In the genomic region with DNA sequence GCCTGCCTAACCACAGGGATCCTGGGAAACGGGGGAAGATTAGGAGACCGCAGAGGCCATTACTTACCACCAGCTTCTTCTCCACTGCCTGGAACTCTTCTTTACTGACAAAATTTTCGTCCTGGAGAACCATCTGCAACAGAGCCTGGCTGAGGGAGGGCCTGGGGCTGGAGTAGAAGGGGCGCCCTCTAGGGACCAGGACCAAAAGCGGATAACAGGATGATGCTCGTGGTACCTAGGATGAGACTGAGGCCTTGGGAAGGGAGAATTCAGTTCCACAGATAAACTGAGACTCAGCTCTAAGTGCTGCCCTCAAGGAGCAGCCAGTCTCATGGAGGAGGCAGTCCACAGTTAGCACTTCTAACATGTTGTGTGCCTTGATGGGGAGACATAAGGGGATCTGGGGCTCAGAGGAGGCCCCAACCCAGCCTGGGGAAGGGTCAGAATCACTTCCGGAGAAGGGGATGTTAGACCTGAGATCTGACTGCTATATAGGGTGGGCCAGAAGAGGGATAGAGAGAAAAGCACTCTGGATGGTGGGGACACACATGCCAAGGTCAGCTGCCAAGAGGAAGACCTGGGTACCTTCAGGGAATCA, we compare ENCODE assay signal across 9 cellular contexts. TPM values are rescaled to one million over a fixed set of nuclear protein-coding genes. Genes with fewer than 3 reads are reported as not detected.
DNase-seq lines count a peak whose midpoint lies in the region; ATAC-seq, FAIRE-seq and TF ChIP-seq lines count a peak whose summit lies in the region.
"Had no signal": no experiment of that assay in that cellular context is flagged by ENCODE, and none has a peak within 500 bp of the region (broad histone marks: within the 10 kb centered on the region; RNA-seq: fewer than 3 reads in every experiment).

No MANE protein-coding gene starts in this region.

- peak overlapping the region; percentile 87 to 99 (median 94) for H3K27ac Mint-ChIP-seq in naive B cell

- H3K4me1 ChIP-seq in GM12878 (ENCODE audit: control insufficient read depth, insufficient read depth, low read length): peaks cover 36% of the 10 kb centered on the region

- peak overlapping the region; percentile 74 for H3K4me3 ChIP-seq in GM12878

- no TSS peak for BruUV-seq in GM12878 (replicated peaks; lab: Mats Ljungman, UMichigan)

- 46% methylated on average over 7 of the region's 7 CpGs for WGBS in GM12878 (ENCODE audit: insufficient coverage, insufficient replicate concordance, low lambda C conversion rate, missing lambda C conversion rate)

- intact Hi-C loops in GM12878 (cut with micrococcal nuclease; ENCODE audit: unreplicated experiment): no loop called here

- ATAC-seq in GM12878 (no peak), naive B cell (ENCODE audit: low read depth in 2 of 2) (no peak), HG03025 (IDR thresholded peaks at IDR 0.05; ENCODE audit: low FRiP score, unreplicated experiment) (no peak)

- H3K4me2 ChIP-seq in GM12878 (ENCODE audit: control insufficient read depth, insufficient read depth): peak overlapping the region; percentile 98

- DNase-seq in NCI-H345 (lab: John Stamatoyannopoulos, UW): peak; percentile 37
- no peak for DNase-seq in NCI-H345 treated with DMSO at 0.1 percent for 48 hours (lab: John Stamatoyannopoulos, UW; ENCODE audit: unreplicated experiment)
- peak; percentile 31 for DNase-seq in MV-4-11 (lab: John Stamatoyannopoulos, UW)
- no peak for DNase-seq in GM12878 (ENCODE audit: low read depth, low spot score)
- no peak for DNase-seq in naive B cell
- DNase-seq in central memory CD4-positive, alpha-beta T cell: no peak
- no peak for DNase-seq in NCI-H2107 treated with DMSO at 0.1 percent for 48 hours (lab: John Stamatoyannopoulos, UW; ENCODE audit: unreplicated experiment)

- in situ Hi-C loops in GM12878 (cut with MboI): no loop called here

- H3K9me3 ChIP-seq in GM12878 (replicated peaks; ENCODE audit: control insufficient read depth, insufficient read depth, low read length): no peaks in the 10 kb centered on the region; the same call in 2 of the 3 replicates

- H3K27me3 ChIP-seq in GM12878 (replicated peaks in 1 of 2; ENCODE audit: control insufficient read depth in 2 of 2, insufficient read depth in 2 of 2, low read length in 1 of 2): no peaks in the 10 kb centered on the region

- peak overlapping the region; percentile 80 to 97 (median 92) for H3K4me3 Mint-ChIP-seq in naive B cell

- no peaks in the 10 kb centered on the region for H3K9me3 Mint-ChIP-seq in naive B cell

- H3K27ac ChIP-seq in GM12878 (ENCODE audit: control insufficient read depth, insufficient read depth): peak overlapping the region; percentile 83

- POLR2A ChIA-PET in GM12878 (lab: Charles Lee): interaction anchor here (0.6 to 7.0 kb wide), 11 partner anchors 8 to 248 kb away, joined by 3 to 74 read pairs (median 3); partner anchors contain the start of genes DNAJC18, MZB1 and PAIP2

- no peak overlapping the region; the same call in 1 of the 2 replicates for H3K9ac ChIP-seq in GM12878 (ENCODE audit: control insufficient read depth, insufficient read depth, low read length)

- peaks cover 31 to 46% (median 38%) of the 10 kb centered on the region in 3 donors for H3K4me1 Mint-ChIP-seq in naive B cell

- no peaks in the 10 kb centered on the region for H3K27me3 Mint-ChIP-seq in naive B cell

- no peaks in the 10 kb centered on the region; a peak in 1 of 4 replicates for H3K36me3 ChIP-seq in GM12878 (ENCODE audit: control insufficient read depth in 2 of 2, insufficient read depth in 2 of 2, low read length in 1 of 2)

- peak; percentile 32 to 50 (median 49); a peak in 5 of 6 replicates for TF ChIP-seq CTCF in GM12878 (IDR thresholded peaks at IDR 0.05 in 2 of 3, conservative IDR thresholded peaks at IDR 0.05 in 1 of 3; ENCODE audit: control insufficient read depth in 2 of 3, extremely low read depth in 1 of 3, insufficient read depth in 1 of 3, low read depth in 3 of 3, low read length in 3 of 3)

- H3K79me2 ChIP-seq in GM12878 (ENCODE audit: control insufficient read depth, insufficient read depth, low read length): peaks cover 3% of the 10 kb centered on the region; the same call in 1 of the 2 replicates

- TF ChIP-seq RAD21 in GM12878 (IDR thresholded peaks at IDR 0.05; ENCODE audit: insufficient read depth, low read depth, low read length): peak; percentile 31; the same call in 1 of the 2 replicates

- no peaks in the 10 kb centered on the region for H4K20me1 ChIP-seq in GM12878 (ENCODE audit: control insufficient read depth, insufficient read depth)

- no peaks in the 10 kb centered on the region for H3K36me3 Mint-ChIP-seq in naive B cell

- RAD21 ChIA-PET in GM12878 (lab: Charles Lee; ENCODE audit: unreplicated experiment): interaction anchor here (1.2 to 3.1 kb wide), 6 partner anchors 12 to 152 kb away, joined by 3 to 17 read pairs (median 12); partner anchors contain the start of gene MZB1

- CTCF ChIA-PET in GM12878 (lab: Yijun Ruan, JAX): interaction anchor here (0.7 to 3.5 kb wide), 17 partner anchors 11 to 249 kb away, joined by 3 to 26 read pairs (median 4); partner anchors contain the start of genes DNAJC18, MATR3 and MZB1

- no peak for FAIRE-seq in GM12878 (lab: Jason Lieb, UNC)
- FAIRE-seq: G401.6 had no signal

- TF ChIP-seq POLR2A in GM12878 (IDR thresholded peaks at IDR 0.05; ENCODE audit: low read depth, low read length): no peak

- SMC1A ChIA-PET in GM12878 (lab: Charles Lee; ENCODE audit: uncharacterized antibody, unreplicated experiment): interaction anchor here (1.3 to 5.0 kb wide), 7 partner anchors 12 to 130 kb away, joined by 3 to 19 read pairs (median 7); partner anchors contain the start of genes MZB1 and PAIP2

- no peak overlapping the region for H2AFZ ChIP-seq in GM12878 (ENCODE audit: control insufficient read depth, low read depth, low read length)

- TF ChIP-seq EP300 in GM12878 (IDR thresholded peaks at IDR 0.05; ENCODE audit: borderline replicate concordance in 1 of 2, control insufficient read depth in 1 of 2, low read depth in 2 of 2, low read length in 2 of 2): no peak

RNA-seq across cellular contexts. Expression of gene SPATA24, which starts 1.2 kb away (rescaled TPM):
- total RNA-seq in GM12878 (2013; cell fraction: nucleolus; rRNA removed): 8.9 and 9.5 TPM in 2 replicates
- 5.1 and 8.1 TPM in 2 replicates for total RNA-seq in GM12878 (2014; rRNA removed)
- total RNA-seq in GM12878 (2014; rRNA removed; fragmentation: Illumina TruSeq; extraction: Trizol): 6.3 and 8.1 TPM in 2 replicates
- 4.1 and 5.6 TPM in 2 replicates for total RNA-seq in GM12878 (2021)
- 8.4 TPM for polyA plus RNA-seq in GM12878 (2011; ENCODE audit: low read depth)
- polyA plus RNA-seq in GM12878 (2011; rRNA removed): 5.3 and 6.0 TPM in 2 replicates
- polyA plus RNA-seq in GM12878 (2011; cell fraction: cytosol; rRNA removed): 2.9 and 3.7 TPM in 2 replicates
- 3.2 and 4.8 TPM in 2 replicates for polyA plus RNA-seq in GM12878 (2011; cell fraction: nucleus; rRNA removed)
- 7.6 and 8.6 TPM in 2 replicates for polyA plus RNA-seq in GM12878 (2012)
- polyA plus RNA-seq in GM12878 (2014; fragmentation: Illumina TruSeq; extraction: Trizol): 6.1 and 9.8 TPM in 2 replicates
- polyA plus RNA-seq in GM12878 (2014; fragmentation: Nextera tagmentation; extraction: Ambion mirVana): 1 to 10 TPM; 7.6 to 8.5 TPM
- 7.1 and 7.2 TPM in 2 replicates for polyA plus RNA-seq in GM12878 (2014; rRNA removed)
- polyA plus RNA-seq in GM12878 (2016; fragmentation: Nextera tagmentation; extraction: Ambion mirVana): 1 to 10 TPM; 7.0 to 7.4 TPM
- 2.2 and 2.6 TPM in 2 replicates for polyA minus RNA-seq in GM12878 (2011; rRNA and poly(A)+ RNA removed)
- not detected in 2 replicates for polyA minus RNA-seq in GM12878 (2011; cell fraction: cytosol; rRNA and poly(A)+ RNA removed)
- polyA minus RNA-seq in GM12878 (2011; cell fraction: nucleus; rRNA and poly(A)+ RNA removed): 2.3 and 3.4 TPM in 2 replicates
- polyA plus RNA-seq in naive B cell (ENCODE audit: low read depth in 6 of 6): 10 to 100 TPM in 1 of 6 donors, 1 to 10 TPM in 5; 3.3 to 10.5 (median 5.5) TPM

RNA-seq across cellular contexts. Expression of gene PROB1, which starts 7.8 kb away (rescaled TPM):
- total RNA-seq in GM12878 (2013; cell fraction: nucleolus; rRNA removed): 3.5 and 4.4 TPM in 2 replicates
- total RNA-seq in GM12878 (2014; rRNA removed) (3.0 and 3.8 TPM in 2 replicates), GM12878 (2014; rRNA removed; fragmentation: Illumina TruSeq; extraction: Trizol) (1.7 and 2.0 TPM in 2 replicates), GM12878 (2021) (6.0 and 6.5 TPM in 2 replicates)
- polyA plus RNA-seq in GM12878 (2011; ENCODE audit: low read depth): 1.4 TPM
- polyA plus RNA-seq in GM12878 (2011; rRNA removed) (0.59 and 1.1 TPM in 2 replicates), GM12878 (2014; fragmentation: Illumina TruSeq; extraction: Trizol) (0.78 and 1.4 TPM in 2 replicates), GM12878 (2014; fragmentation: Nextera tagmentation; extraction: Ambion mirVana) (under 1 TPM; 0.14 to 0.58 TPM), GM12878 (2014; rRNA removed) (4.7 and 5.1 TPM in 2 replicates), GM12878 (2016; fragmentation: Nextera tagmentation; extraction: Ambion mirVana) (1 to 10 TPM; 6.2 to 8.1 TPM), naive B cell (ENCODE audit: low read depth in 6 of 6) (1 to 10 TPM in 3 of 6 donors, under 1 TPM in 3; 0.67 to 2.5 (median 1.1) TPM)
- polyA plus RNA-seq in GM12878 (2011; cell fraction: cytosol; rRNA removed): 1.3 and 2.2 TPM in 2 replicates
- polyA plus RNA-seq in GM12878 (2011; cell fraction: nucleus; rRNA removed): 3.4 and 4.5 TPM in 2 replicates
- polyA plus RNA-seq in GM12878 (2012): 3.8 and 5.2 TPM in 2 replicates
- 0.95 and 1.9 TPM in 2 replicates for polyA minus RNA-seq in GM12878 (2011; rRNA and poly(A)+ RNA removed)
- 0.73 and 1.1 TPM in 2 replicates for polyA minus RNA-seq in GM12878 (2011; cell fraction: cytosol; rRNA and poly(A)+ RNA removed)
- polyA minus RNA-seq in GM12878 (2011; cell fraction: nucleus; rRNA and poly(A)+ RNA removed): 3.4 and 6.2 TPM in 2 replicates

RNA-seq across cellular contexts. Expression of gene MZB1, which starts 12.9 kb away (rescaled TPM):
- total RNA-seq in GM12878 (2013; cell fraction: nucleolus; rRNA removed): 108 and 124 TPM in 2 replicates
- 211 and 238 TPM in 2 replicates for total RNA-seq in GM12878 (2014; rRNA removed)
- 132 and 157 TPM in 2 replicates for total RNA-seq in GM12878 (2014; rRNA removed; fragmentation: Illumina TruSeq; extraction: Trizol)
- total RNA-seq in GM12878 (2021): 200 and 218 TPM in 2 replicates
- polyA plus RNA-seq in GM12878 (2011; ENCODE audit: low read depth): 170 TPM
- 37.4 and 65.2 TPM in 2 replicates for polyA plus RNA-seq in GM12878 (2011; rRNA removed)
- polyA plus RNA-seq in GM12878 (2011; cell fraction: cytosol; rRNA removed): 96.6 and 144 TPM in 2 replicates
- 140 and 154 TPM in 2 replicates for polyA plus RNA-seq in GM12878 (2011; cell fraction: nucleus; rRNA removed)
- 253 and 361 TPM in 2 replicates for polyA plus RNA-seq in GM12878 (2012)
- polyA plus RNA-seq in GM12878 (2014; fragmentation: Illumina TruSeq; extraction: Trizol): 44.1 and 147 TPM in 2 replicates
- 10 to 100 TPM; 19.3 to 56.9 TPM for polyA plus RNA-seq in GM12878 (2014; fragmentation: Nextera tagmentation; extraction: Ambion mirVana)
- 291 and 321 TPM in 2 replicates for polyA plus RNA-seq in GM12878 (2014; rRNA removed)
- 100 to 1,000 TPM; 369 to 406 TPM for polyA plus RNA-seq in GM12878 (2016; fragmentation: Nextera tagmentation; extraction: Ambion mirVana)
- polyA minus RNA-seq in GM12878 (2011; rRNA and poly(A)+ RNA removed): 43.4 and 79.0 TPM in 2 replicates
- 21.8 and 23.1 TPM in 2 replicates for polyA minus RNA-seq in GM12878 (2011; cell fraction: cytosol; rRNA and poly(A)+ RNA removed)
- 58.2 and 93.9 TPM in 2 replicates for polyA minus RNA-seq in GM12878 (2011; cell fraction: nucleus; rRNA and poly(A)+ RNA removed)
- 100 to 1,000 TPM in 1 of 6 donors, 10 to 100 TPM in 5; 49.7 to 105 (median 88.1) TPM for polyA plus RNA-seq in naive B cell (ENCODE audit: low read depth in 6 of 6)

RNA-seq across cellular contexts. Expression of gene SLC23A1, which starts 19.6 kb away (rescaled TPM):
- total RNA-seq in GM12878 (2013; cell fraction: nucleolus; rRNA removed): 24.3 and 24.7 TPM in 2 replicates
- total RNA-seq in GM12878 (2014; rRNA removed) (0.98 and 1.2 TPM in 2 replicates), GM12878 (2014; rRNA removed; fragmentation: Illumina TruSeq; extraction: Trizol) (1.7 and 2.4 TPM in 2 replicates), GM12878 (2021) (4.1 and 4.7 TPM in 2 replicates)
- polyA plus RNA-seq in GM12878 (2011; ENCODE audit: low read depth): 1.2 TPM
- polyA plus RNA-seq in GM12878 (2011; rRNA removed) (1.1 and 1.5 TPM in 2 replicates), GM12878 (2014; fragmentation: Illumina TruSeq; extraction: Trizol) (0.95 and 1.7 TPM in 2 replicates), GM12878 (2014; fragmentation: Nextera tagmentation; extraction: Ambion mirVana) (under 1 TPM; 0.35 to 0.74 TPM), GM12878 (2014; rRNA removed) (3.2 and 3.3 TPM in 2 replicates), GM12878 (2016; fragmentation: Nextera tagmentation; extraction: Ambion mirVana) (1 to 10 TPM; 1.5 to 1.6 TPM), naive B cell (ENCODE audit: low read depth in 6 of 6) (under 1 TPM in 3 of 6 donors, not detected in 3; 0.13 to 0.57 (median 0.49) TPM)
- 1.2 and 1.3 TPM in 2 replicates for polyA plus RNA-seq in GM12878 (2011; cell fraction: cytosol; rRNA removed)
- polyA plus RNA-seq in GM12878 (2011; cell fraction: nucleus; rRNA removed): 18.8 and 22.0 TPM in 2 replicates
- 3.3 and 4.3 TPM in 2 replicates for polyA plus RNA-seq in GM12878 (2012)
- polyA minus RNA-seq in GM12878 (2011; rRNA and poly(A)+ RNA removed): 5.6 and 11.2 TPM in 2 replicates
- polyA minus RNA-seq in GM12878 (2011; cell fraction: cytosol; rRNA and poly(A)+ RNA removed): not detected in 2 replicates
- polyA minus RNA-seq in GM12878 (2011; cell fraction: nucleus; rRNA and poly(A)+ RNA removed): 9.8 and 16.2 TPM in 2 replicates

RNA-seq across cellular contexts. Expression of gene DNAJC18, which starts 36.7 kb away (rescaled TPM):
- 9.8 and 13.1 TPM in 2 replicates for total RNA-seq in GM12878 (2013; cell fraction: nucleolus; rRNA removed)
- total RNA-seq in GM12878 (2014; rRNA removed) (5.3 and 6.4 TPM in 2 replicates), GM12878 (2014; rRNA removed; fragmentation: Illumina TruSeq; extraction: Trizol) (10.6 and 10.8 TPM in 2 replicates), GM12878 (2021) (16.9 and 19.7 TPM in 2 replicates)
- 7.0 TPM for polyA plus RNA-seq in GM12878 (2011; ENCODE audit: low read depth)
- polyA plus RNA-seq in GM12878 (2011; rRNA removed) (21.0 and 34.0 TPM in 2 replicates), GM12878 (2014; fragmentation: Illumina TruSeq; extraction: Trizol) (17.5 and 22.6 TPM in 2 replicates), GM12878 (2014; fragmentation: Nextera tagmentation; extraction: Ambion mirVana) (10 to 100 TPM; 20.5 to 26.7 TPM), GM12878 (2014; rRNA removed) (5.3 and 10.1 TPM in 2 replicates), GM12878 (2016; fragmentation: Nextera tagmentation; extraction: Ambion mirVana) (10 to 100 TPM; 16.7 to 18.0 TPM), naive B cell (ENCODE audit: low read depth in 6 of 6) (10 to 100 TPM in 1 of 6 donors, 1 to 10 TPM in 4, not detected in 1; 4.3 to 10.0 (median 4.8) TPM)
- polyA plus RNA-seq in GM12878 (2011; cell fraction: cytosol; rRNA removed): 5.6 and 8.9 TPM in 2 replicates
- polyA plus RNA-seq in GM12878 (2011; cell fraction: nucleus; rRNA removed): 4.0 and 5.5 TPM in 2 replicates
- polyA plus RNA-seq in GM12878 (2012): 12.4 and 17.4 TPM in 2 replicates
- 6.6 and 10.5 TPM in 2 replicates for polyA minus RNA-seq in GM12878 (2011; rRNA and poly(A)+ RNA removed)
- polyA minus RNA-seq in GM12878 (2011; cell fraction: cytosol; rRNA and poly(A)+ RNA removed): 3.2 and 7.4 TPM in 2 replicates
- polyA minus RNA-seq in GM12878 (2011; cell fraction: nucleus; rRNA and poly(A)+ RNA removed): 2.2 and 2.9 TPM in 2 replicates

Comparison
In these comparisons a context has a peak if more than half of its experiments do, and no peak if none do; other contexts are left out.
1. DNase-seq: peak in NCI-H345 (single experiment) and MV-4-11 (single experiment); none in NCI-H345 treated with DMSO at 0.1 percent for 48 hours (single experiment), GM12878 (single experiment), naive B cell (single experiment), central memory CD4-positive, alpha-beta T cell (single experiment) and NCI-H2107 treated with DMSO at 0.1 percent for 48 hours (single experiment).